ENCODE assay signal across 16 cellular contexts in genomic region chr1:217494767-217495166, GRCh38.
DNase-seq lines count a peak whose midpoint lies in the region; ATAC-seq and TF ChIP-seq lines count a peak whose summit lies in the region.
"Had no signal": no experiment of that assay in that cellular context is flagged by ENCODE, and none has a peak within 500 bp of the region (broad histone marks: within the 10 kb centered on the region; RNA-seq: fewer than 3 reads in every experiment).

No MANE protein-coding gene starts in this region.

- ATAC-seq in GM18502 (IDR thresholded peaks at IDR 0.05; ENCODE audit: poor library complexity, unreplicated experiment), result peak; percentile 82
- peak; percentile 72 for ATAC-seq in GM19455 (IDR thresholded peaks at IDR 0.05; ENCODE audit: unreplicated experiment)
- ATAC-seq in HG02840 (IDR thresholded peaks at IDR 0.05; ENCODE audit: low FRiP score, unreplicated experiment), result peak; percentile 66
- ATAC-seq in HG03439 (IDR thresholded peaks at IDR 0.05; ENCODE audit: unreplicated experiment), result peak; percentile 77
- ATAC-seq in right cardiac atrium, result no peak
- ATAC-seq: Panc1 had no signal

- peaks cover 22% of the 10 kb centered on the region for H3K36me3 ChIP-seq in left ventricle myocardium inferior

- TF ChIP-seq CTCF in left ventricle myocardium inferior (IDR thresholded peaks at IDR 0.05; ENCODE audit: borderline replicate concordance), result no peak

- H3K27ac ChIP-seq in right cardiac atrium (ENCODE audit: low read length) (no peak overlapping the region), left ventricle myocardium inferior (replicated peaks) (no peak overlapping the region)
- H3K27ac ChIP-seq: GM23248, tibial nerve had no signal

- DNase-seq in GM03348 (ENCODE audit: low spot score) (no peak), right cardiac atrium (no peak), left ventricle myocardium inferior (no peak)
- DNase-seq in activated CD4-positive, alpha-beta T cell treated with anti-CD3 and anti-CD28 coated beads, Interleukin-2, amount 50 U/mL, for 4 hours, result no peak
- DNase-seq: activated naive CD8-positive, alpha-beta T cell treated with anti-CD3 and anti-CD28 coated beads for 36 hours; DND-41; GM23248; IMR-90; NCI-H2029 treated with DMSO at 0.1 percent for 48 hours; retina had no signal

- H3K9me3 ChIP-seq in right cardiac atrium (ENCODE audit: control insufficient read depth, low read length) (no peaks in the 10 kb centered on the region), left ventricle myocardium inferior (replicated peaks) (no peaks in the 10 kb centered on the region)
- H3K9me3 ChIP-seq: tibial nerve had no signal

- H3K27me3 ChIP-seq in right cardiac atrium (ENCODE audit: control insufficient read depth, insufficient read depth), result no peaks in the 10 kb centered on the region
- no peaks in the 10 kb centered on the region for H3K27me3 ChIP-seq in left ventricle myocardium inferior (ENCODE audit: low read depth)
- H3K27me3 ChIP-seq: tibial nerve had no signal

- WGBS in right cardiac atrium, result 87% methylated on average over 2 of the region's 2 CpGs

- H3K4me1 ChIP-seq in right cardiac atrium (ENCODE audit: control insufficient read depth, insufficient read depth, low read length), result no peaks in the 10 kb centered on the region
- H3K4me1 ChIP-seq in left ventricle myocardium inferior, result no peaks in the 10 kb centered on the region
- H3K4me1 ChIP-seq: tibial nerve had no signal

- H3K4me3 ChIP-seq in right cardiac atrium (ENCODE audit: low read length), result no peak overlapping the region
- no peak overlapping the region for H3K4me3 ChIP-seq in left ventricle myocardium inferior
- H3K4me3 ChIP-seq: GM23248, tibial nerve had no signal

- intact Hi-C loops in right cardiac atrium (cut with DNase I) (no loop called here), left ventricle myocardium inferior (cut with micrococcal nuclease) (no loop called here)

Comparison
In these comparisons a context has a peak if more than half of its experiments do, and no peak if none do; other contexts are left out.
1. ATAC-seq: peak in GM18502 (single experiment), GM19455 (single experiment), HG02840 (single experiment) and HG03439 (single experiment); none in right cardiac atrium (0 of 2).